ENCODE assay signal across 11 cellular contexts in the genomic region with DNA sequence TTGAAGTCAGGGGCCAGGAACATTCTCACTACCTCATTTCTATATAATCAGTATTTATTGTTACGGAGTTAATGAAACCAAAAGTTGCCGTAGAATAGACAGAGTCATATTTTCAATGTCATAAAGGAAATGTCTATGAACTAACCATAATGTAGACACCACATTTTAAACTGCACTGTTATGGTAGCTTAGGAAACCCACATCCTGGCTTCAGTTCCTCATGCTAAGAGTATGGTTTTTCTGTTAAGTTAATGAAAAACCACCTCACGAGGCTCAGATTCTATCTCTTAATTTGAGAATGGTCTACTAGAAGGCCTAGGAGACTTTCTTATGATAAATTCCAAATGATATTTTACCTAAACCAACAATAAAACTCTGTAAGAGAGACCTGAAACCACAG.
DNase-seq lines count a peak whose midpoint lies in the region; ATAC-seq lines count a peak whose summit lies in the region.
"Had no signal": no experiment of that assay in that cellular context is flagged by ENCODE, and none has a peak within 500 bp of the region (broad histone marks: within the 10 kb centered on the region; RNA-seq: fewer than 3 reads in every experiment).

No MANE protein-coding gene starts in this region.

- H3K9ac ChIP-seq in trophoblast cell (ENCODE audit: low read length): no peak overlapping the region

- H3K4me1 ChIP-seq in trophoblast cell (ENCODE audit: control insufficient read depth in 1 of 2, insufficient read depth in 2 of 2, low read length in 2 of 2): no peaks in the 10 kb centered on the region

- H3K27me3 ChIP-seq in trophoblast cell (ENCODE audit: insufficient read depth, low read length): no peaks in the 10 kb centered on the region

- H3K4ac ChIP-seq in trophoblast cell (ENCODE audit: low read depth, low read length): no peak overlapping the region

- no peak overlapping the region for H4K8ac ChIP-seq in trophoblast cell (ENCODE audit: low read depth, low read length)

- no peak overlapping the region for H2AFZ ChIP-seq in trophoblast cell (ENCODE audit: insufficient read depth, low read length, poor library complexity)

- ATAC-seq in GM18519 (IDR thresholded peaks at IDR 0.05; ENCODE audit: low FRiP score, unreplicated experiment) (peak; percentile 100), GM21447 (IDR thresholded peaks at IDR 0.05; ENCODE audit: unreplicated experiment) (peak; percentile 100), HG03457 (IDR thresholded peaks at IDR 0.05; ENCODE audit: unreplicated experiment) (peak; percentile 100)
- ATAC-seq: HCT116 had no signal

- H3K79me2 ChIP-seq in trophoblast cell (ENCODE audit: control insufficient read depth, insufficient read depth, low read length, poor library complexity): no peaks in the 10 kb centered on the region

- H3K27ac ChIP-seq in trophoblast cell (ENCODE audit: low read depth, low read length): no peak overlapping the region
- H3K27ac ChIP-seq: lower lobe of right lung had no signal

- no peak overlapping the region for H2AK5ac ChIP-seq in trophoblast cell (ENCODE audit: low read length)

- H2BK5ac ChIP-seq in trophoblast cell (ENCODE audit: low read depth, low read length, poor library complexity): no peak overlapping the region

- no peaks in the 10 kb centered on the region for H3K9me3 ChIP-seq in trophoblast cell (ENCODE audit: insufficient read depth, low read depth, low read length)
- H3K9me3 ChIP-seq: lower lobe of right lung had no signal

- no peak overlapping the region for H4K91ac ChIP-seq in trophoblast cell (ENCODE audit: low read depth, low read length)

- no peak overlapping the region for H3K14ac ChIP-seq in trophoblast cell (ENCODE audit: low read length)

- no peak overlapping the region for H3K23ac ChIP-seq in trophoblast cell (ENCODE audit: low read length)

- no peak overlapping the region for H3K4me3 ChIP-seq in trophoblast cell (ENCODE audit: low read depth, low read length)
- H3K4me3 ChIP-seq: lower lobe of right lung had no signal

- H3K18ac ChIP-seq in trophoblast cell (ENCODE audit: low read length): no peak overlapping the region

- no peak overlapping the region for H4K12ac ChIP-seq in trophoblast cell (ENCODE audit: low read depth, low read length)

- H2BK120ac ChIP-seq in trophoblast cell (ENCODE audit: insufficient read depth, low read length, poor library complexity): no peak overlapping the region

- H3K4me2 ChIP-seq in trophoblast cell (ENCODE audit: low read length): no peak overlapping the region

- peak; percentile 5 for DNase-seq in germinal center (ENCODE audit: low spot score)
- DNase-seq in HuH-7.5 (ENCODE audit: low spot score): no peak
- DNase-seq in LoVo (ENCODE audit: low spot score): no peak
- DNase-seq in trophoblast cell: no peak
- no peak for DNase-seq in NCI-H2107 treated with DMSO at 0.1 percent for 48 hours (lab: John Stamatoyannopoulos, UW; ENCODE audit: unreplicated experiment)
- DNase-seq: cerebellar nuclear complex, lower lobe of right lung had no signal

- no peaks in the 10 kb centered on the region for H3K36me3 ChIP-seq in trophoblast cell (ENCODE audit: control insufficient read depth in 1 of 2, insufficient read depth in 2 of 2, low read length in 2 of 2)
- H3K36me3 ChIP-seq: lower lobe of right lung had no signal

- no peaks in the 10 kb centered on the region for H3K79me1 ChIP-seq in trophoblast cell (ENCODE audit: low read length)

- WGBS in trophoblast cell (ENCODE audit: extremely low coverage, insufficient coverage, insufficient read length): no CpG with 5 or more reads among the region's 3 CpGs

- H2BK12ac ChIP-seq in trophoblast cell (ENCODE audit: low read length): no peak overlapping the region
